22 cellular contexts compared by ENCODE assay signal in genomic region chr1:172843444-172843843, GRCh38.
DNase-seq lines count a peak whose midpoint lies in the region; ATAC-seq, FAIRE-seq and TF ChIP-seq lines count a peak whose summit lies in the region.
"Had no signal": no experiment of that assay in that cellular context is flagged by ENCODE, and none has a peak within 500 bp of the region (broad histone marks: within the 10 kb centered on the region; RNA-seq: fewer than 3 reads in every experiment).

No MANE protein-coding gene starts in this region.

- no peak overlapping the region for H3K27ac Mint-ChIP-seq in GM23338
- no peak overlapping the region for H3K27ac Mint-ChIP-seq in endodermal cell
- no peak overlapping the region for H3K27ac Mint-ChIP-seq in mesothelial cell of epicardium
- H3K27ac Mint-ChIP-seq: CD4-positive, alpha-beta T cell; HFFc6 had no signal

- no peak overlapping the region for H2BK15ac ChIP-seq in mesenchymal stem cell (ENCODE audit: low read depth, poor library complexity, severe bottlenecking)

- no peak overlapping the region for H2AK5ac ChIP-seq in mesenchymal stem cell (ENCODE audit: low read length, severe bottlenecking)

- no peak overlapping the region for H4K91ac ChIP-seq in mesenchymal stem cell (ENCODE audit: low read length)

- H3K23ac ChIP-seq in mesenchymal stem cell (ENCODE audit: low read length in 2 of 2) = no peak overlapping the region

- H3K4ac ChIP-seq in mesenchymal stem cell (ENCODE audit: low read depth in 1 of 2, low read length in 2 of 2) = peak overlapping the region in 1 of 2 experiments; percentile 93

- POLR2A ChIA-PET in HepG2 (lab: Yijun Ruan, JAX) = no interaction called here

- no TSS peak for BruUV-seq in HepG2 (replicated peaks; lab: Mats Ljungman, UMichigan)

- H2BK12ac ChIP-seq in mesenchymal stem cell (ENCODE audit: low read length in 2 of 2) = peak overlapping the region in 1 of 2 experiments; percentile 94

- TF ChIP-seq EP300 in HepG2 (IDR thresholded peaks at IDR 0.05; ENCODE audit: low read depth in 2 of 2, low read length in 2 of 2) = no peak
- no peak for TF ChIP-seq EP300 in HepG2 (CRISPR knock-in tag; IDR thresholded peaks at IDR 0.05; ENCODE audit: borderline replicate concordance)

- FAIRE-seq in HepG2 (lab: Jason Lieb, UNC) = no peak
- FAIRE-seq: A204.1, D721Med, G401.6, GM12891, GM19239 had no signal

- no peak for TF ChIP-seq CTCF in GM23338 (conservative IDR thresholded peaks at IDR 0.05; ENCODE audit: low read depth in 2 of 2)
- TF ChIP-seq CTCF in endodermal cell (conservative IDR thresholded peaks at IDR 0.05) = no peak
- TF ChIP-seq CTCF in HepG2 (CRISPR knock-in tag; IDR thresholded peaks at IDR 0.05) = no peak
- TF ChIP-seq CTCF in mesothelial cell of epicardium (IDR thresholded peaks at IDR 0.05; ENCODE audit: unreplicated experiment) = no peak
- no peak for TF ChIP-seq CTCF in brain microvascular endothelial cell (IDR thresholded peaks at IDR 0.05; ENCODE audit: low read depth, low read length, missing control alignments)

- H3K9me3 ChIP-seq in mesenchymal stem cell (ENCODE audit: control insufficient read depth, low read length) = no peaks in the 10 kb centered on the region
- H3K9me3 ChIP-seq in endodermal cell (ENCODE audit: control insufficient read depth, low read length) = no peaks in the 10 kb centered on the region
- no peaks in the 10 kb centered on the region for H3K9me3 ChIP-seq in HepG2 (ENCODE audit: low read length)
- H3K9me3 ChIP-seq: BE2C, Caco-2 had no signal

- H3K79me2 ChIP-seq in GM23338 (replicated peaks; ENCODE audit: insufficient read depth) (no peaks in the 10 kb centered on the region), HepG2 (ENCODE audit: insufficient read depth, low read length) (no peaks in the 10 kb centered on the region)

- intact Hi-C loops in HepG2 (cut with micrococcal nuclease; ENCODE audit: unreplicated experiment) = no loop called here

- H3K27ac ChIP-seq in GM23338 (ENCODE audit: low read depth) = no peak overlapping the region; the same call in 1 of the 2 replicates
- no peak overlapping the region for H3K27ac ChIP-seq in mesenchymal stem cell (ENCODE audit: low read length, poor library complexity, severe bottlenecking)
- H3K27ac ChIP-seq in endodermal cell (ENCODE audit: low read depth, low read length) = no peak overlapping the region
- H3K27ac ChIP-seq in HepG2 (ENCODE audit: extremely low read length, insufficient read depth, low read length) = no peak overlapping the region
- H3K27ac ChIP-seq in brain microvascular endothelial cell = no peak overlapping the region
- H3K27ac ChIP-seq: GM23248 had no signal

- peak; percentile 25 for DNase-seq in CD1c-positive myeloid dendritic cell (ENCODE audit: extremely low spot score)
- DNase-seq in GM23338 (ENCODE audit: low spot score) = no peak
- peak; percentile 60 for DNase-seq in dermis blood vessel endothelial cell
- DNase-seq in mesenchymal stem cell = no peak
- no peak for DNase-seq in endodermal cell
- DNase-seq in HepG2 (ENCODE audit: low spot score) = no peak
- DNase-seq in mesothelial cell of epicardium (ENCODE audit: low spot score in 2 of 2, unreplicated experiment in 2 of 2) = no peak
- no peak for DNase-seq in brain microvascular endothelial cell
- DNase-seq: ACHN; BE2C; C1 segment of cervical spinal cord; Caco-2; CD4-positive, alpha-beta T cell; GM23248; H7; HFFc6 had no signal

- H3K4me3 ChIP-seq in GM23338 (no peak overlapping the region), mesenchymal stem cell (ENCODE audit: insufficient read depth in 1 of 2, low read depth in 1 of 2, low read length in 2 of 2) (no peak overlapping the region), endodermal cell (ENCODE audit: low read length) (no peak overlapping the region), HepG2 (replicated peaks in 1 of 3; ENCODE audit: insufficient read depth in 1 of 3, low read depth in 2 of 3, low read length in 3 of 3) (no peak overlapping the region), brain microvascular endothelial cell (ENCODE audit: low read depth, low read length) (no peak overlapping the region)
- H3K4me3 ChIP-seq: GM23248 had no signal

- H3K9me3 Mint-ChIP-seq in GM23338 = no peaks in the 10 kb centered on the region
- H3K9me3 Mint-ChIP-seq in endodermal cell = no peaks in the 10 kb centered on the region
- peaks cover 6% of the 10 kb centered on the region for H3K9me3 Mint-ChIP-seq in mesothelial cell of epicardium
- H3K9me3 Mint-ChIP-seq: CD4-positive, alpha-beta T cell; HFFc6 had no signal

- H3K27me3 Mint-ChIP-seq in GM23338 (ENCODE audit: insufficient read depth, low read depth, poor library complexity) = peaks cover 1% of the 10 kb centered on the region
- no peaks in the 10 kb centered on the region for H3K27me3 Mint-ChIP-seq in endodermal cell (ENCODE audit: insufficient read depth)
- no peaks in the 10 kb centered on the region for H3K27me3 Mint-ChIP-seq in mesothelial cell of epicardium (ENCODE audit: low read depth)
- H3K27me3 Mint-ChIP-seq: CD4-positive, alpha-beta T cell had no signal

- 100% methylated on average over 1 of the region's 2 CpGs for WGBS in mesenchymal stem cell
- WGBS in endodermal cell (ENCODE audit: insufficient coverage in 1 of 2, insufficient read length in 1 of 2), 2 experiments = 40 to 52% methylated on average over 1 to 2 of the region's 2 CpGs
- WGBS in HepG2 (ENCODE audit: low lambda C conversion rate) = 0% methylated on average over 2 of the region's 2 CpGs

- no peaks in the 10 kb centered on the region for H3K79me1 ChIP-seq in mesenchymal stem cell (replicated peaks; ENCODE audit: low read length, poor library complexity, severe bottlenecking)

- CTCF ChIA-PET in HepG2 (lab: Yijun Ruan, JAX; ENCODE audit: low intra/inter-chr PET ratio, low total read pairs) = no interaction called here

- H3K36me3 ChIP-seq in GM23338 (ENCODE audit: insufficient read depth) (no peaks in the 10 kb centered on the region), mesenchymal stem cell (ENCODE audit: control insufficient read depth in 1 of 2, insufficient read depth in 2 of 2, low read depth in 1 of 2, low read length in 2 of 2) (no peaks in the 10 kb centered on the region), endodermal cell (ENCODE audit: control insufficient read depth, insufficient read depth, low read length) (no peaks in the 10 kb centered on the region), HepG2 (replicated peaks in 1 of 2; ENCODE audit: control insufficient read depth in 1 of 2, insufficient read depth in 2 of 2, low read length in 2 of 2) (no peaks in the 10 kb centered on the region), brain microvascular endothelial cell (replicated peaks) (no peaks in the 10 kb centered on the region)
- H3K36me3 ChIP-seq: BE2C had no signal

- ATAC-seq in GM23338 (peak; percentile 39), HepG2 (no peak)
- ATAC-seq: HCT116 had no signal

- no peaks in the 10 kb centered on the region for H3F3A ChIP-seq in GM23338 (replicated peaks; ENCODE audit: low read depth)

- no peak overlapping the region for H3K14ac ChIP-seq in mesenchymal stem cell (ENCODE audit: low read length in 2 of 2)

- TF ChIP-seq POLR2A in HepG2 (IDR thresholded peaks at IDR 0.05; ENCODE audit: insufficient read depth in 1 of 2, low read depth in 2 of 2, low read length in 2 of 2) = no peak

- H3K4me2 ChIP-seq in GM23338 = peak overlapping the region; percentile 33; the same call in 1 of the 2 replicates
- H3K4me2 ChIP-seq in mesenchymal stem cell (ENCODE audit: low read length, poor library complexity, severe bottlenecking) = no peak overlapping the region
- no peak overlapping the region for H3K4me2 ChIP-seq in HepG2 (ENCODE audit: low read depth, low read length)

- H3K4me3 Mint-ChIP-seq in GM23338 = no peak overlapping the region
- no peak overlapping the region for H3K4me3 Mint-ChIP-seq in endodermal cell
- no peak overlapping the region for H3K4me3 Mint-ChIP-seq in mesothelial cell of epicardium
- H3K4me3 Mint-ChIP-seq: CD4-positive, alpha-beta T cell; HFFc6 had no signal

- H3K27me3 ChIP-seq in GM23338 (ENCODE audit: insufficient read depth) = no peaks in the 10 kb centered on the region
- no peaks in the 10 kb centered on the region for H3K27me3 ChIP-seq in mesenchymal stem cell (ENCODE audit: control insufficient read depth in 1 of 2, insufficient read depth in 1 of 2, low read length in 2 of 2)
- H3K27me3 ChIP-seq in endodermal cell (ENCODE audit: control insufficient read depth, insufficient read depth, low read length, poor library complexity, severe bottlenecking) = no peaks in the 10 kb centered on the region
- no peaks in the 10 kb centered on the region; a peak in 1 of 5 replicates for H3K27me3 ChIP-seq in HepG2 (ENCODE audit: control insufficient read depth in 1 of 2, insufficient read depth in 2 of 2, low read length in 2 of 2)
- H3K27me3 ChIP-seq in brain microvascular endothelial cell (replicated peaks) = no peaks in the 10 kb centered on the region
- H3K27me3 ChIP-seq: BE2C had no signal

- H2BK5ac ChIP-seq in mesenchymal stem cell (ENCODE audit: low read depth, low read length, poor library complexity, severe bottlenecking) = no peak overlapping the region

- in situ Hi-C loops in HepG2 (cut with HindIII; ENCODE audit: extremely low pct_ligation_motif_present, low pct_unique_long_range_greater_than_20kb) = no loop called here
- in situ Hi-C loops in brain microvascular endothelial cell (cut with HindIII; ENCODE audit: low pct_ligation_motif_present, low sequenced_read_pairs) = no loop called here

- H3K9ac ChIP-seq in mesenchymal stem cell (ENCODE audit: low read length) (no peak overlapping the region), endodermal cell (ENCODE audit: extremely low read depth, low read length, poor library complexity, severe bottlenecking) (no peak overlapping the region), HepG2 (ENCODE audit: insufficient read depth, low read depth, low read length) (no peak overlapping the region)
- H3K9ac ChIP-seq: GM23248 had no signal

- H3K9me2 ChIP-seq in GM23338 (ENCODE audit: insufficient read depth) = no peaks in the 10 kb centered on the region

- H4K20me1 ChIP-seq in GM23338 (replicated peaks; ENCODE audit: insufficient read depth) (no peaks in the 10 kb centered on the region), HepG2 (ENCODE audit: insufficient read depth, low read length) (no peaks in the 10 kb centered on the region)

- H4K8ac ChIP-seq in mesenchymal stem cell (ENCODE audit: low read length) = no peak overlapping the region

- peaks cover 16% of the 10 kb centered on the region; the same call in 1 of the 2 replicates for H3K4me1 ChIP-seq in GM23338 (ENCODE audit: insufficient read depth)
- no peaks in the 10 kb centered on the region for H3K4me1 ChIP-seq in mesenchymal stem cell (ENCODE audit: control insufficient read depth, insufficient read depth, low read depth, low read length)
- no peaks in the 10 kb centered on the region for H3K4me1 ChIP-seq in endodermal cell (ENCODE audit: control insufficient read depth, insufficient read depth, low read length)
- H3K4me1 ChIP-seq in HepG2 (ENCODE audit: insufficient read depth, low read length) = no peaks in the 10 kb centered on the region

- H3K18ac ChIP-seq in mesenchymal stem cell (ENCODE audit: low read depth in 1 of 2, low read length in 2 of 2) = peak overlapping the region; percentile 72 to 89

- H2BK120ac ChIP-seq in mesenchymal stem cell (ENCODE audit: low read depth, low read length) = no peak overlapping the region

- H2AFZ ChIP-seq in GM23338 (no peak overlapping the region), mesenchymal stem cell (ENCODE audit: low read depth, low read length) (no peak overlapping the region), HepG2 (ENCODE audit: low read length) (no peak overlapping the region)
- H2AFZ ChIP-seq: GM23248 had no signal

- TF ChIP-seq RAD21 in HepG2 (CRISPR knock-in tag; IDR thresholded peaks at IDR 0.05) = no peak

- H3K4me1 Mint-ChIP-seq in GM23338 (peaks cover 15% of the 10 kb centered on the region), endodermal cell (peaks cover 13% of the 10 kb centered on the region), mesothelial cell of epicardium (peaks cover 9% of the 10 kb centered on the region)

- H3K36me3 Mint-ChIP-seq in GM23338 (ENCODE audit: low read depth) = no peaks in the 10 kb centered on the region
- no peaks in the 10 kb centered on the region for H3K36me3 Mint-ChIP-seq in endodermal cell (ENCODE audit: low read depth)
- H3K36me3 Mint-ChIP-seq in mesothelial cell of epicardium = peaks cover 4% of the 10 kb centered on the region

Comparison
In these comparisons a context has a peak if more than half of its experiments do, and no peak if none do; other contexts are left out.
1. DNase-seq: peak in CD1c-positive myeloid dendritic cell (single experiment) and dermis blood vessel endothelial cell (single experiment); none in GM23338 (single experiment), mesenchymal stem cell (single experiment), endodermal cell (single experiment), HepG2 (single experiment), mesothelial cell of epicardium (0 of 2) and brain microvascular endothelial cell (single experiment).